In the genomic region with DNA sequence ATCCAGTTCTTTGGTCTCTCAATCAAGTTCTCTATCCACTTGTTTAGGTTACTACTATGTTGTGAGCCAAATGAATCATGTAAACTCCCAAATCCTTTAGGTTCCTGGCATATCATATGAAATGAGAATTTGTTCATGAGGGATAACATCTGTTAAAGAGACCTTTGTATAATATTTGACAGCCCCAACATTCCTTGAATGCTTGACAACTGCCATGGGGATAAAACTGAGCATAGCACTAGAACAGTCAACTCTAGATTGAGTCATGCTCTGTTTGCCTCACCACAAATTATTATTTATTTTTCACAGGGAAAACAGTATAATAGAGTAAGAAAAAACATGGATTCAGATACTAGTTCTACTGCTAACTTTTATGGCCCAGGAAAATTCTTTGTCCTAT, we compare ENCODE assay signal across 24 cellular contexts.
DNase-seq lines count a peak whose midpoint lies in the region; ATAC-seq, FAIRE-seq and TF ChIP-seq lines count a peak whose summit lies in the region.
"Had no signal": no experiment of that assay in that cellular context is flagged by ENCODE, and none has a peak within 500 bp of the region (broad histone marks: within the 10 kb centered on the region; RNA-seq: fewer than 3 reads in every experiment).

No MANE protein-coding gene starts in this region.

- no peaks in the 10 kb centered on the region for H3K4me1 Mint-ChIP-seq in activated T-helper 2 cell treated with anti-CD3 and anti-CD28 coated beads, Interferon-gamma antibody, Interleukin-2, Interleukin-4, amounts not matched to agents 10 μg/mL and 5 μg/mL and 100 μg/mL, durations not matched to agents 14 hours and 24 hours and 36 hours (ENCODE audit: low read depth)
- H3K4me1 Mint-ChIP-seq: activated B cell treated with CpG ODN at 0.5 μM for 24 hours; activated naive CD4-positive, alpha-beta T cell treated with anti-CD3 and anti-CD28 coated beads, Interleukin-2, amount 50 U/mL, for 24 hours; stimulated activated naive CD8-positive, alpha-beta T cell treated with anti-CD3 and anti-CD28 coated beads, Interleukin-15, amount 100 ng/mL, for 72 hours had no signal

- FAIRE-seq in bronchial epithelial cell (lab: Jason Lieb, UNC) = no peak
- FAIRE-seq: GM19239 had no signal

- peak; percentile 34 for ATAC-seq in foreskin keratinocyte
- no peak for ATAC-seq in psoas muscle
- ATAC-seq: esophagus mucosa; left lung; stimulated activated naive CD8-positive, alpha-beta T cell treated with anti-CD3 and anti-CD28 coated beads, Interleukin-15, amount 100 ng/mL, for 72 hours had no signal

- TF ChIP-seq POLR2A in lower leg skin (IDR thresholded peaks at IDR 0.05) = no peak

- H3K27me3 Mint-ChIP-seq in activated T-helper 2 cell treated with anti-CD3 and anti-CD28 coated beads, Interferon-gamma antibody, Interleukin-2, Interleukin-4, amounts not matched to agents 10 μg/mL and 5 μg/mL and 100 μg/mL, durations not matched to agents 14 hours and 24 hours and 36 hours (ENCODE audit: low read depth) = no peaks in the 10 kb centered on the region
- H3K27me3 Mint-ChIP-seq: activated B cell treated with CpG ODN at 0.5 μM for 24 hours; activated naive CD4-positive, alpha-beta T cell treated with anti-CD3 and anti-CD28 coated beads, Interleukin-2, amount 50 U/mL, for 24 hours; stimulated activated naive CD8-positive, alpha-beta T cell treated with anti-CD3 and anti-CD28 coated beads, Interleukin-15, amount 100 ng/mL, for 72 hours had no signal

- TF ChIP-seq CTCF in bronchial epithelial cell (IDR thresholded peaks at IDR 0.05; ENCODE audit: insufficient read depth, low read length, severe bottlenecking) (no peak), foreskin keratinocyte (conservative IDR thresholded peaks at IDR 0.05) (no peak), psoas muscle (IDR thresholded peaks at IDR 0.05) (no peak), lower leg skin (IDR thresholded peaks at IDR 0.05) (no peak)

- no peaks in the 10 kb centered on the region for H3K9me3 Mint-ChIP-seq in activated T-helper 2 cell treated with anti-CD3 and anti-CD28 coated beads, Interferon-gamma antibody, Interleukin-2, Interleukin-4, amounts not matched to agents 10 μg/mL and 5 μg/mL and 100 μg/mL, durations not matched to agents 14 hours and 24 hours and 36 hours
- H3K9me3 Mint-ChIP-seq: activated B cell treated with CpG ODN at 0.5 μM for 24 hours; activated naive CD4-positive, alpha-beta T cell treated with anti-CD3 and anti-CD28 coated beads, Interleukin-2, amount 50 U/mL, for 24 hours had no signal

- in situ Hi-C loops in KBM-7 (cut with MboI; ENCODE audit: low pct_unique_long_range_greater_than_20kb, low sequenced_read_pairs) = loop anchor here (25.0 kb wide), 1 partner anchor 195 kb away; no protein-coding TSS in a partner anchor

- DNase-seq in MG63 (peak; percentile 24), bronchial epithelial cell (ENCODE audit: low read depth) (peak; percentile 17), foreskin keratinocyte (peak in 1 of 2 donors; percentile 34), non-pigmented ciliary epithelial cell (ENCODE audit: low read depth) (peak; percentile 6), KBM-7 (no peak), psoas muscle (no peak), lower leg skin (ENCODE audit: low spot score in 2 of 2) (no peak)
- DNase-seq in activated T-helper 2 cell treated with anti-CD3 and anti-CD28 coated beads, Interferon-gamma antibody, Interleukin-2, Interleukin-4, amounts not matched to agents 10 μg/mL and 5 μg/mL and 100 μg/mL, durations not matched to agents 14 hours and 24 hours and 36 hours (ENCODE audit: low spot score) = no peak
- DNase-seq: activated B cell treated with CpG ODN at 0.5 μM for 24 hours; C1 segment of cervical spinal cord; Calu3; head of caudate nucleus; Karpas-422; left lung; NCI-H187; NCI-H774; sigmoid colon; stimulated activated naive CD8-positive, alpha-beta T cell treated with anti-CD3 and anti-CD28 coated beads, Interleukin-15, amount 100 ng/mL, for 72 hours; thyroid gland had no signal

- H3K4me3 Mint-ChIP-seq in activated T-helper 2 cell treated with anti-CD3 and anti-CD28 coated beads, Interferon-gamma antibody, Interleukin-2, Interleukin-4, amounts not matched to agents 10 μg/mL and 5 μg/mL and 100 μg/mL, durations not matched to agents 14 hours and 24 hours and 36 hours (ENCODE audit: low read depth) = no peak overlapping the region
- H3K4me3 Mint-ChIP-seq: activated B cell treated with CpG ODN at 0.5 μM for 24 hours; activated naive CD4-positive, alpha-beta T cell treated with anti-CD3 and anti-CD28 coated beads, Interleukin-2, amount 50 U/mL, for 24 hours; stimulated activated naive CD8-positive, alpha-beta T cell treated with anti-CD3 and anti-CD28 coated beads, Interleukin-15, amount 100 ng/mL, for 72 hours had no signal

- H3K27me3 ChIP-seq in MG63 (no peaks in the 10 kb centered on the region), bronchial epithelial cell (ENCODE audit: control insufficient read depth, insufficient read depth, low read length) (peaks cover 2% of the 10 kb centered on the region), foreskin keratinocyte (no peaks in the 10 kb centered on the region), psoas muscle (ENCODE audit: insufficient read depth in 3 of 3, low read length in 2 of 3) (no peaks in the 10 kb centered on the region)
- H3K27me3 ChIP-seq: ascending aorta, left lung, sigmoid colon, thyroid gland had no signal

- H3K4me3 ChIP-seq in MG63 = no peak overlapping the region
- H3K4me3 ChIP-seq in bronchial epithelial cell (ENCODE audit: low read depth, low read length) = no peak overlapping the region
- H3K4me3 ChIP-seq in psoas muscle = no peak overlapping the region
- H3K4me3 ChIP-seq in lower leg skin (ENCODE audit: low read depth, poor library complexity, severe bottlenecking) = no peak overlapping the region
- H3K4me3 ChIP-seq: ascending aorta, HAP-1, left lung, sigmoid colon, thyroid gland had no signal

- no peaks in the 10 kb centered on the region for H3K4me1 ChIP-seq in foreskin keratinocyte
- H3K4me1 ChIP-seq in psoas muscle = no peaks in the 10 kb centered on the region
- H3K4me1 ChIP-seq: ascending aorta, HAP-1, thyroid gland had no signal

- H3K36me3 ChIP-seq in MG63 (no peaks in the 10 kb centered on the region), bronchial epithelial cell (ENCODE audit: control insufficient read depth, insufficient read depth, low read length) (no peaks in the 10 kb centered on the region), psoas muscle (ENCODE audit: insufficient read depth in 1 of 2, low read depth in 1 of 2) (no peaks in the 10 kb centered on the region)
- H3K36me3 ChIP-seq: ascending aorta, HAP-1, left lung, sigmoid colon, thyroid gland had no signal

- no peaks in the 10 kb centered on the region for H3K9me3 ChIP-seq in MG63
- H3K9me3 ChIP-seq in psoas muscle = no peaks in the 10 kb centered on the region
- H3K9me3 ChIP-seq: ascending aorta, HAP-1, left lung, sigmoid colon, thyroid gland had no signal

- intact Hi-C loops in psoas muscle (cut with DNase I) (no loop called here), lower leg skin (cut with DNase I; ENCODE audit: low total_unique reads) (no loop called here)
- intact Hi-C loops in activated T-helper 2 cell treated with anti-CD3 and anti-CD28 coated beads, Interferon-gamma antibody, Interleukin-2, Interleukin-4, amounts not matched to agents 10 μg/mL and 5 μg/mL and 100 μg/mL, durations not matched to agents 14 hours and 24 hours and 36 hours (cut with micrococcal nuclease) = no loop called here

- H3K27ac ChIP-seq in foreskin keratinocyte (no peak overlapping the region), psoas muscle (no peak overlapping the region)
- H3K27ac ChIP-seq: ascending aorta, left lung, sigmoid colon, thyroid gland had no signal

- no peaks in the 10 kb centered on the region for H3K36me3 Mint-ChIP-seq in activated T-helper 2 cell treated with anti-CD3 and anti-CD28 coated beads, Interferon-gamma antibody, Interleukin-2, Interleukin-4, amounts not matched to agents 10 μg/mL and 5 μg/mL and 100 μg/mL, durations not matched to agents 14 hours and 24 hours and 36 hours (ENCODE audit: low read depth)
- H3K36me3 Mint-ChIP-seq: activated naive CD4-positive, alpha-beta T cell treated with anti-CD3 and anti-CD28 coated beads, Interleukin-2, amount 50 U/mL, for 24 hours had no signal

- no peak overlapping the region for H3K27ac Mint-ChIP-seq in activated T-helper 2 cell treated with anti-CD3 and anti-CD28 coated beads, Interferon-gamma antibody, Interleukin-2, Interleukin-4, amounts not matched to agents 10 μg/mL and 5 μg/mL and 100 μg/mL, durations not matched to agents 14 hours and 24 hours and 36 hours
- H3K27ac Mint-ChIP-seq: activated B cell treated with CpG ODN at 0.5 μM for 24 hours; activated naive CD4-positive, alpha-beta T cell treated with anti-CD3 and anti-CD28 coated beads, Interleukin-2, amount 50 U/mL, for 24 hours; stimulated activated naive CD8-positive, alpha-beta T cell treated with anti-CD3 and anti-CD28 coated beads, Interleukin-15, amount 100 ng/mL, for 72 hours had no signal

Comparison
In these comparisons a context has a peak if more than half of its experiments do, and no peak if none do; other contexts are left out.
1. DNase-seq: peak in MG63 (single experiment), bronchial epithelial cell (single experiment) and non-pigmented ciliary epithelial cell (single experiment); none in KBM-7 (single experiment), psoas muscle (0 of 2), lower leg skin (0 of 2) and activated T-helper 2 cell treated with anti-CD3 and anti-CD28 coated beads, Interferon-gamma antibody, Interleukin-2, Interleukin-4, amounts not matched to agents 10 μg/mL and 5 μg/mL and 100 μg/mL, durations not matched to agents 14 hours and 24 hours and 36 hours (single experiment).